In genomic region chr19:9834302-9834725, GRCh38 we compare ENCODE assay signal across 8 cellular contexts. TPM values are rescaled to one million over a fixed set of nuclear protein-coding genes. Genes with fewer than 3 reads are reported as not detected.
DNase-seq lines count a peak whose midpoint lies in the region; ATAC-seq and TF ChIP-seq lines count a peak whose summit lies in the region.

No MANE protein-coding gene starts in this region.

- H3K9me3 ChIP-seq in KOPT-K1 (ENCODE audit: insufficient read depth, low read length, poor library complexity, severe bottlenecking) (no peaks in the 10 kb centered on the region), neural cell (ENCODE audit: low read length) (no peaks in the 10 kb centered on the region)

- peak overlapping the region; percentile 23 for H3K4me2 ChIP-seq in neural cell (ENCODE audit: low read length)

- peak overlapping the region; percentile 44 for H3K9ac ChIP-seq in neural cell (ENCODE audit: low read length)

- H3K4me3 ChIP-seq in BJ (ENCODE audit: low read depth, low read length), result peak overlapping the region; percentile 78; the same call in 1 of the 2 replicates
- peak overlapping the region; percentile 98 for H3K4me3 ChIP-seq in coronary artery
- peak overlapping the region; percentile 97 for H3K4me3 ChIP-seq in neural cell (ENCODE audit: low read length)

- H3K79me2 ChIP-seq in neural cell (replicated peaks; ENCODE audit: insufficient read depth, low read length), result peaks cover 31% of the 10 kb centered on the region

- no peaks in the 10 kb centered on the region for H3K9me2 ChIP-seq in neural cell (ENCODE audit: insufficient read depth, low read length)

- DNase-seq in BJ (ENCODE audit: low read depth), result no peak
- DNase-seq in coronary artery (ENCODE audit: low spot score), result no peak
- DNase-seq in COLO829 (ENCODE audit: low spot score), result no peak
- DNase-seq in stimulated activated CD4-positive, alpha-beta T cell treated with anti-CD3 and anti-CD28 coated beads, Interleukin-1b, Interleukin-23, amount 100 ng/mL, for 48 hours, result no peak
- no peak for DNase-seq in activated CD4-positive, alpha-beta T cell treated with anti-CD3 and anti-CD28 coated beads, Interleukin-2, amount 50 U/mL, for 4 hours

- no peaks in the 10 kb centered on the region for H3K27me3 ChIP-seq in BJ (ENCODE audit: control insufficient read depth, insufficient read depth, low read length)
- H3K27me3 ChIP-seq in neural cell (ENCODE audit: insufficient read depth, low read depth, low read length), result no peaks in the 10 kb centered on the region

- H4K20me1 ChIP-seq in neural cell (ENCODE audit: insufficient read depth), result no peaks in the 10 kb centered on the region

- peak overlapping the region; percentile 48 for H3K27ac ChIP-seq in KOPT-K1 (ENCODE audit: low read depth, low read length, poor library complexity, severe bottlenecking)
- peak overlapping the region in 1 of 2 donors; percentile 84 for H3K27ac ChIP-seq in coronary artery
- H3K27ac ChIP-seq in neural cell (ENCODE audit: low read length), result peak overlapping the region; percentile 66

- H3K36me3 ChIP-seq in BJ (ENCODE audit: control insufficient read depth, insufficient read depth, low read length) (peaks cover 11% of the 10 kb centered on the region), KOPT-K1 (ENCODE audit: insufficient read depth, low read length) (peaks cover 37% of the 10 kb centered on the region), neural cell (ENCODE audit: insufficient read depth, low read length) (no peaks in the 10 kb centered on the region)

- H3F3A ChIP-seq in neural cell (ENCODE audit: insufficient read depth, low read length, poor library complexity, severe bottlenecking), result no peaks in the 10 kb centered on the region

- CTCF ChIA-PET in BJ (lab: Yijun Ruan, JAX), result interaction anchor here (0.6 kb wide), 1 partner anchor 34 kb away, joined by 3 read pairs; no protein-coding TSS in a partner anchor

- POLR2A ChIA-PET in BJ (lab: Charles Lee), result no interaction called here

- TF ChIP-seq CTCF in BJ (IDR thresholded peaks at IDR 0.05; ENCODE audit: insufficient read depth, low read depth, low read length) (no peak), coronary artery (IDR thresholded peaks at IDR 0.05) (no peak), neural cell (IDR thresholded peaks at IDR 0.05; ENCODE audit: poor library complexity, severe bottlenecking) (no peak)

- TF ChIP-seq EP300 in neural cell (conservative IDR thresholded peaks at IDR 0.05; ENCODE audit: poor library complexity, severe bottlenecking), result no peak

- TF ChIP-seq RAD21 in neural cell (conservative IDR thresholded peaks at IDR 0.05), result no peak

- no peak overlapping the region for H2AFZ ChIP-seq in neural cell (ENCODE audit: low read depth, low read length)

- no peak for ATAC-seq in GM19397 (IDR thresholded peaks at IDR 0.05; ENCODE audit: unreplicated experiment)

TF ChIP-seq in neural cell, 6 proteins besides CTCF, POLR2A, EP300 and RAD21:
- TF ChIP-seq SMC3 (conservative IDR thresholded peaks at IDR 0.05; ENCODE audit: poor library complexity) (no peak), REST (IDR thresholded peaks at IDR 0.05; ENCODE audit: borderline replicate concordance) (no peak), TAF1 (IDR thresholded peaks at IDR 0.05; ENCODE audit: low read depth) (no peak)

RNA-seq across cellular contexts. Expression of gene PIN1, which starts 0.8 kb away (rescaled TPM):
- polyA plus RNA-seq in BJ (2011; rRNA removed) (56.4 and 89.6 TPM in 2 replicates), neural cell (268 and 288 TPM in 2 replicates)
- 8.1 and 14.3 TPM in 2 replicates for polyA minus RNA-seq in BJ (2011; rRNA and poly(A)+ RNA removed)
- polyA minus RNA-seq in neural cell, result 88.4 and 94.9 TPM in 2 replicates

RNA-seq across cellular contexts. Expression of gene UBL5, which starts 6.6 kb away (rescaled TPM):
- polyA plus RNA-seq in BJ (2011; rRNA removed) (506 and 578 TPM in 2 replicates), neural cell (1,308 and 1,364 TPM in 2 replicates)
- 39.4 and 43.6 TPM in 2 replicates for polyA minus RNA-seq in BJ (2011; rRNA and poly(A)+ RNA removed)
- polyA minus RNA-seq in neural cell, result 126 and 172 TPM in 2 replicates

RNA-seq across cellular contexts. Expression of gene FBXL12, which starts 15.4 kb away (rescaled TPM):
- polyA plus RNA-seq in BJ (2011; rRNA removed) (23.5 and 35.3 TPM in 2 replicates), neural cell (31.5 and 31.9 TPM in 2 replicates)
- 11.5 and 13.1 TPM in 2 replicates for polyA minus RNA-seq in BJ (2011; rRNA and poly(A)+ RNA removed)
- polyA minus RNA-seq in neural cell, result 23.6 and 32.9 TPM in 2 replicates
